20 cellular contexts compared by ENCODE assay signal in genomic region chr18:10838594-10838993, GRCh38.
DNase-seq lines count a peak whose midpoint lies in the region; ATAC-seq lines count a peak whose summit lies in the region.
"Had no signal": no experiment of that assay in that cellular context is flagged by ENCODE, and none has a peak within 500 bp of the region (broad histone marks: within the 10 kb centered on the region; RNA-seq: fewer than 3 reads in every experiment).

No MANE protein-coding gene starts in this region.

- H3K36me3 Mint-ChIP-seq in activated CD4-positive, alpha-beta T cell treated with anti-CD3 and anti-CD28 coated beads, Interleukin-2, amount 10 ng/mL, durations not matched to agents 24 days and 14 days (ENCODE audit: low read depth) = no peaks in the 10 kb centered on the region
- H3K36me3 Mint-ChIP-seq: naive B cell had no signal

- DNase-seq in activated CD4-positive, alpha-beta T cell treated with anti-CD3 and anti-CD28 coated beads, Interleukin-2, amount 10 ng/mL, durations not matched to agents 24 days and 14 days = peak; percentile 8
- no peak for DNase-seq in activated CD4-positive, alpha-beta T cell treated with anti-CD3 and anti-CD28 coated beads, Interleukin-2, amount 50 U/mL, for 48 hours
- DNase-seq in RKO (ENCODE audit: low spot score) = peak; percentile 15
- no peak for DNase-seq in Kasumi-1 (lab: John Stamatoyannopoulos, UW)
- no peak for DNase-seq in midbrain (lab: John Stamatoyannopoulos, UW)
- DNase-seq: activated CD8-positive, alpha-beta T cell treated with anti-CD3 and anti-CD28 coated beads for 36 hours; activated naive CD4-positive, alpha-beta T cell; anterior cingulate cortex; central memory CD4-positive, alpha-beta T cell; DND-41; naive B cell; NCI-H1092 treated with DMSO at 0.1 percent for 48 hours; NCI-H2029; NCI-H446; occipital lobe; T-helper 2 cell; upper lobe of right lung had no signal

- no peaks in the 10 kb centered on the region for H3K4me1 Mint-ChIP-seq in activated CD4-positive, alpha-beta T cell treated with anti-CD3 and anti-CD28 coated beads, Interleukin-2, amount 10 ng/mL, durations not matched to agents 24 days and 14 days
- H3K4me1 Mint-ChIP-seq: naive B cell had no signal

- H3K27ac Mint-ChIP-seq in activated CD4-positive, alpha-beta T cell treated with anti-CD3 and anti-CD28 coated beads, Interleukin-2, amount 10 ng/mL, durations not matched to agents 24 days and 14 days = no peak overlapping the region
- H3K27ac Mint-ChIP-seq: activated CD8-positive, alpha-beta T cell treated with anti-CD3 and anti-CD28 coated beads for 36 hours; naive B cell had no signal

- no peak overlapping the region for H3K4me3 Mint-ChIP-seq in activated CD4-positive, alpha-beta T cell treated with anti-CD3 and anti-CD28 coated beads, Interleukin-2, amount 10 ng/mL, durations not matched to agents 24 days and 14 days
- H3K4me3 Mint-ChIP-seq: activated CD8-positive, alpha-beta T cell treated with anti-CD3 and anti-CD28 coated beads for 36 hours; naive B cell had no signal

- intact Hi-C loops in activated CD4-positive, alpha-beta T cell treated with anti-CD3 and anti-CD28 coated beads, Interleukin-2, amount 10 ng/mL, durations not matched to agents 24 days and 14 days (cut with micrococcal nuclease) = no loop called here

- ATAC-seq in HG02588 (IDR thresholded peaks at IDR 0.05; ENCODE audit: unreplicated experiment) (peak; percentile 65), HG03139 (IDR thresholded peaks at IDR 0.05; ENCODE audit: unreplicated experiment) (no peak), GM19467 (IDR thresholded peaks at IDR 0.05; ENCODE audit: unreplicated experiment) (no peak)
- ATAC-seq: activated CD8-positive, alpha-beta T cell treated with anti-CD3 and anti-CD28 coated beads for 36 hours; upper lobe of right lung had no signal

- H3K27me3 Mint-ChIP-seq in activated CD4-positive, alpha-beta T cell treated with anti-CD3 and anti-CD28 coated beads, Interleukin-2, amount 10 ng/mL, durations not matched to agents 24 days and 14 days = no peaks in the 10 kb centered on the region
- H3K27me3 Mint-ChIP-seq: activated CD8-positive, alpha-beta T cell treated with anti-CD3 and anti-CD28 coated beads for 36 hours had no signal

- H3K9me3 Mint-ChIP-seq in activated CD4-positive, alpha-beta T cell treated with anti-CD3 and anti-CD28 coated beads, Interleukin-2, amount 10 ng/mL, durations not matched to agents 24 days and 14 days = no peaks in the 10 kb centered on the region
- H3K9me3 Mint-ChIP-seq: activated CD8-positive, alpha-beta T cell treated with anti-CD3 and anti-CD28 coated beads for 36 hours had no signal

Comparison
In these comparisons a context has a peak if more than half of its experiments do, and no peak if none do; other contexts are left out.
1. DNase-seq: peak in activated CD4-positive, alpha-beta T cell treated with anti-CD3 and anti-CD28 coated beads, Interleukin-2, amount 10 ng/mL, durations not matched to agents 24 days and 14 days (single experiment) and RKO (single experiment); none in activated CD4-positive, alpha-beta T cell treated with anti-CD3 and anti-CD28 coated beads, Interleukin-2, amount 50 U/mL, for 48 hours (0 of 2), Kasumi-1 (0 of 2) and midbrain (single experiment).